ENCODE assay signal across 27 cellular contexts in the genomic region with DNA sequence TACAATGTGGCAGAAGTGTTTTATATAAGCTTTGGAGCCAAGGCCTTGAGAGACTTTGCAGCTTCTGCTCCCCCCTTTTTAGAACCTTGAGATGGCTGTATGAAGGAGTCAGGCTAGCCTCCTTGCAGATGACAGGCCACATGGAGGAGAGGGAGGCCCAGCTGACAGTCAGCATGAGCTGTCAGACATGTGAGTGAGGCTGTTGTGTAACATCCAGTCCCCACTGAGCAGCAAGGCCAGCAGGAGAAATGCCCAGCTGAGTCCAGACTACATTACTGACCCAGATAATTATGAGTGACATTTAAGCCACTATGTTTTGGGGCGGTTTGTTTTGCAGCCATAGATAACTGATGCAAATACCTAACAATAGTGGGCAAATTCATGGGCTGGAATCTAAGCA.
DNase-seq lines count a peak whose midpoint lies in the region; ATAC-seq and TF ChIP-seq lines count a peak whose summit lies in the region.
"Had no signal": no experiment of that assay in that cellular context is flagged by ENCODE, and none has a peak within 500 bp of the region (broad histone marks: within the 10 kb centered on the region; RNA-seq: fewer than 3 reads in every experiment).

No MANE protein-coding gene starts in this region.

- H3K27ac ChIP-seq in brain microvascular endothelial cell: no peak overlapping the region
- no peak overlapping the region for H3K27ac ChIP-seq in A673 (ENCODE audit: low read depth, low read length, poor library complexity, severe bottlenecking)
- H3K27ac ChIP-seq: BLaER1 treated with 17β-estradiol and CSF1 and Interleukin-3, amounts not matched to agents 10 nM and 100 nM; GM23248; parathyroid adenoma; right atrium auricular region; spleen; vagina; VCaP had no signal

- DNase-seq in RKO (ENCODE audit: low spot score) (peak; percentile 58), brain microvascular endothelial cell (peak; percentile 26), foreskin fibroblast (peak; percentile 23 to 59), stromal cell of bone marrow (ENCODE audit: low read depth) (peak; percentile 64), erythroblast (lab: John Stamatoyannopoulos, UW) (no peak), A673 (ENCODE audit: low spot score) (no peak)
- DNase-seq: activated CD4-positive, alpha-beta T cell treated with anti-CD3 and anti-CD28 coated beads for 4 hours; activated CD8-positive, alpha-beta T cell treated with anti-CD3 and anti-CD28 coated beads, Interleukin-2, amount 10 ng/mL, durations not matched to agents 7 days and 5 days; activated naive CD4-positive, alpha-beta T cell treated with anti-CD3 and anti-CD28 coated beads, Interleukin-2, amount 10 ng/mL, durations not matched to agents 7 days and 5 days; caudate nucleus; cortex of kidney; GM23248; left ventricle myocardium superior; NCI-H1092 treated with DMSO at 0.1 percent for 48 hours; NCI-H1694 treated with DMSO at 0.1 percent for 48 hours; spleen; stimulated activated CD4-positive, alpha-beta T cell treated with anti-CD3 and anti-CD28 coated beads, Interleukin-2, amount 100 ng/mL, for 24 hours; stimulated activated naive CD8-positive, alpha-beta T cell treated with anti-CD3 and anti-CD28 coated beads, Interleukin-15, Interleukin-2, amounts not matched to agents 100 U/mL and 50 U/mL, for 24 hours; SW 1271 had no signal

- no peaks in the 10 kb centered on the region for H3K9me3 ChIP-seq in A673 (ENCODE audit: low read depth, low read length, poor library complexity, severe bottlenecking)
- H3K9me3 ChIP-seq: BLaER1 treated with 17β-estradiol and CSF1 and Interleukin-3, amounts not matched to agents 10 nM and 100 nM; right atrium auricular region; spleen; vagina had no signal

- intact Hi-C loops in A673 (cut with micrococcal nuclease; ENCODE audit: unreplicated experiment): no loop called here

- H3K27me3 ChIP-seq in brain microvascular endothelial cell (replicated peaks): no peaks in the 10 kb centered on the region
- H3K27me3 ChIP-seq in A673 (replicated peaks; ENCODE audit: insufficient read depth, low read depth, low read length, poor library complexity): peaks cover 10% of the 10 kb centered on the region
- H3K27me3 ChIP-seq: right atrium auricular region, spleen, vagina had no signal

- BruUV-seq in A673 (replicated peaks; lab: Mats Ljungman, UMichigan): no TSS peak

- POLR2A ChIA-PET in A673 (lab: Charles Lee; ENCODE audit: low non-redundant PET): no interaction called here

- CTCF ChIA-PET in A673 (lab: Charles Lee): no interaction called here

- no peaks in the 10 kb centered on the region for H3K36me3 ChIP-seq in brain microvascular endothelial cell (replicated peaks)
- H3K36me3 ChIP-seq in A673 (ENCODE audit: insufficient read depth, low read length, poor library complexity, severe bottlenecking): no peaks in the 10 kb centered on the region
- H3K36me3 ChIP-seq: BLaER1 treated with 17β-estradiol and CSF1 and Interleukin-3, amounts not matched to agents 10 nM and 100 nM; right atrium auricular region; spleen; vagina had no signal

- TF ChIP-seq POLR2A in erythroblast (IDR thresholded peaks at IDR 0.05; ENCODE audit: low read length): no peak

- in situ Hi-C loops in brain microvascular endothelial cell (cut with HindIII; ENCODE audit: low pct_ligation_motif_present, low sequenced_read_pairs): no loop called here

- TF ChIP-seq CTCF in brain microvascular endothelial cell (IDR thresholded peaks at IDR 0.05; ENCODE audit: low read depth, low read length, missing control alignments) (no peak), foreskin fibroblast (IDR thresholded peaks at IDR 0.05; ENCODE audit: low read depth, low read length) (no peak), A673 (conservative IDR thresholded peaks at IDR 0.05; ENCODE audit: low read depth, low read length) (no peak)

- no peak for ATAC-seq in GM18909 (IDR thresholded peaks at IDR 0.05; ENCODE audit: poor library complexity, unreplicated experiment)
- ATAC-seq: activated CD8-positive, alpha-beta T cell treated with anti-CD3 and anti-CD28 coated beads, Interleukin-2, amount 10 ng/mL, durations not matched to agents 7 days and 5 days; activated T-helper 17 cell treated with anti-CD3 and anti-CD28 coated beads, Interleukin-2, amount 50 U/mL, for 72 hours; esophagus mucosa; left ventricle myocardium superior; stimulated activated naive CD8-positive, alpha-beta T cell treated with anti-CD3 and anti-CD28 coated beads, Interleukin-15, Interleukin-2, amounts not matched to agents 100 U/mL and 50 U/mL, for 24 hours had no signal

- H3K4me3 ChIP-seq in brain microvascular endothelial cell (ENCODE audit: low read depth, low read length) (no peak overlapping the region), foreskin fibroblast (ENCODE audit: low read depth in 1 of 2, low read length in 2 of 2) (no peak overlapping the region), A673 (ENCODE audit: low read depth, low read length, poor library complexity, severe bottlenecking) (no peak overlapping the region)
- H3K4me3 ChIP-seq: BLaER1 treated with 17β-estradiol and CSF1 and Interleukin-3, amounts not matched to agents 10 nM and 100 nM; GM23248; right atrium auricular region; spleen; vagina had no signal

- H3K4me1 ChIP-seq in A673 (ENCODE audit: insufficient read depth, low read length, poor library complexity, severe bottlenecking): no peaks in the 10 kb centered on the region
- H3K4me1 ChIP-seq: BLaER1 treated with 17β-estradiol and CSF1 and Interleukin-3, amounts not matched to agents 10 nM and 100 nM; parathyroid adenoma; right atrium auricular region; spleen; vagina had no signal

Comparison
In these comparisons a context has a peak if more than half of its experiments do, and no peak if none do; other contexts are left out.
1. DNase-seq: peak in RKO (single experiment), brain microvascular endothelial cell (single experiment), foreskin fibroblast (2 of 2) and stromal cell of bone marrow (single experiment); none in erythroblast (0 of 2) and A673 (single experiment).